In the genomic region with DNA sequence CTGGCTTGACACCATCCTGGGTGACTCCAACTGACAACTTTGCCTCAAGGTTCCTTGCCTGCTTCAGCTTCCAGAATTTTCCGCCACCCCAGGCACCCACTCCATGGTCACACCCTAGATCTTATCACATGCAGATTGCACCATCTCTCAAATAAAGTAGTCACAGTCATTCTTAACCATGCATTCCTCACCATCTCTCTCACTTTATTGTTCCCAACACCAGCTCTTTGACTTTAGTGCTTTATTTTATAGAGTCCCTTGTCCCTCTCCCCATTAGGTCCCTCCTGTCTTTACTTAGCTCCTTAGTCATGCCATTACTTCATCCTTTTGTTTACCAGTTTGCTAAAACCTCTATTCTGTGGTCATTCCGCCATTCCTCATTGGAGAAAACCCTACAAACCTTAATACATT, we compare ENCODE assay signal across 24 cellular contexts.
DNase-seq lines count a peak whose midpoint lies in the region; ATAC-seq and TF ChIP-seq lines count a peak whose summit lies in the region.
"Had no signal": no experiment of that assay in that cellular context is flagged by ENCODE, and none has a peak within 500 bp of the region (broad histone marks: within the 10 kb centered on the region; RNA-seq: fewer than 3 reads in every experiment).

No MANE protein-coding gene starts in this region.

- H3K4me3 ChIP-seq in PC-3 (ENCODE audit: low read length) (peak overlapping the region; percentile 42; the same call in 1 of the 2 replicates), fibroblast of mammary gland (ENCODE audit: control insufficient read depth, low read depth, low read length) (no peak overlapping the region), trophoblast cell (ENCODE audit: low read depth, low read length) (no peak overlapping the region)
- H3K4me3 ChIP-seq: adrenal gland, BLaER1, gastrocnemius medialis, MG63, skin epidermis had no signal

- WGBS in trophoblast cell (ENCODE audit: extremely low coverage, insufficient coverage, insufficient read length): no CpG with 5 or more reads among the region's 2 CpGs

- intact Hi-C loops in PC-3 (cut with micrococcal nuclease): loop anchor here (1.0 to 2.0 kb wide), 6 partner anchors 42 to 352 kb away; a partner anchor contains a TSS

- no TSS peak for BruUV-seq in PC-3 (replicated peaks; lab: Mats Ljungman, UMichigan)

- DNase-seq in EH (ENCODE audit: low read depth): peak; percentile 89
- DNase-seq in PC-3: peak; percentile 89
- peak; percentile 39 for DNase-seq in fibroblast of mammary gland (ENCODE audit: low read depth)
- DNase-seq in trophoblast cell: peak; percentile 13 to 43
- DNase-seq in DMS53 (lab: John Stamatoyannopoulos, UW): no peak
- no peak for DNase-seq in NCI-H2227 (lab: John Stamatoyannopoulos, UW; ENCODE audit: unreplicated experiment)
- DNase-seq in stimulated activated naive CD8-positive, alpha-beta T cell treated with anti-CD3 and anti-CD28 coated beads, Interleukin-15, Interleukin-2, amounts not matched to agents 100 U/mL and 50 U/mL, for 24 hours: no peak
- DNase-seq in 8988T: no peak
- DNase-seq: adrenal gland; DMS 273 treated with DMSO at 0.1 percent for 48 hours; effector memory CD8-positive, alpha-beta T cell; gastrocnemius medialis; natural killer cell; NCI-H187 treated with DMSO at 0.1 percent for 48 hours; NCI-H446 treated with DMSO at 0.1 percent for 48 hours; posterior cingulate gyrus; SHP77 treated with DMSO at 0.1 percent for 48 hours; stimulated activated CD4-positive, alpha-beta T cell treated with anti-CD3 and anti-CD28 coated beads, Interleukin-4, amount 100 ng/mL, for 4 hours; stimulated activated CD8-positive, alpha-beta memory T cell treated with anti-CD3 and anti-CD28 coated beads, Interleukin-4, amount 100 ng/mL, for 48 hours; T-helper 2 cell had no signal

- peak overlapping the region; percentile 74 for H2AK5ac ChIP-seq in trophoblast cell (ENCODE audit: low read length)

- H3F3A ChIP-seq in PC-3 (ENCODE audit: low read length, unreplicated experiment): peaks cover 16% of the 10 kb centered on the region

- no peaks in the 10 kb centered on the region for H3K27me3 ChIP-seq in PC-3 (ENCODE audit: low read length)
- no peaks in the 10 kb centered on the region for H3K27me3 ChIP-seq in trophoblast cell (ENCODE audit: insufficient read depth, low read length)
- H3K27me3 ChIP-seq: adrenal gland, BLaER1, gastrocnemius medialis, MG63 had no signal

- H3K18ac ChIP-seq in trophoblast cell (ENCODE audit: low read length): no peak overlapping the region

- 0 out of 2 replicates have a peak overlapping the region, but pooled peaks have one; percentile 27 for H2AFZ ChIP-seq in PC-3 (ENCODE audit: low read length)
- H2AFZ ChIP-seq in trophoblast cell (ENCODE audit: insufficient read depth, low read length, poor library complexity): no peak overlapping the region

- H3K14ac ChIP-seq in trophoblast cell (ENCODE audit: low read length): no peak overlapping the region

- peak; percentile 73 for ATAC-seq in PC-3
- no peak for ATAC-seq in stimulated activated naive CD8-positive, alpha-beta T cell treated with anti-CD3 and anti-CD28 coated beads, Interleukin-15, Interleukin-2, amounts not matched to agents 100 U/mL and 50 U/mL, for 24 hours
- ATAC-seq: activated CD4-positive, CD25-positive, alpha-beta regulatory T cell treated with anti-CD3 and anti-CD28 coated beads, Interleukin-2, amount 50 U/mL, for 24 hours; effector memory CD8-positive, alpha-beta T cell; gastrocnemius medialis; natural killer cell had no signal

- H4K20me1 ChIP-seq in PC-3 (ENCODE audit: low read length): no peaks in the 10 kb centered on the region
- H4K20me1 ChIP-seq: BLaER1 had no signal

- H3K9me3 ChIP-seq in PC-3 (ENCODE audit: low read length) (no peaks in the 10 kb centered on the region), trophoblast cell (ENCODE audit: insufficient read depth, low read depth, low read length) (no peaks in the 10 kb centered on the region)
- H3K9me3 ChIP-seq: adrenal gland, BLaER1, gastrocnemius medialis had no signal

- no peak overlapping the region for H2BK12ac ChIP-seq in trophoblast cell (ENCODE audit: low read length)

- H3K79me2 ChIP-seq in PC-3 (ENCODE audit: low read length) (no peaks in the 10 kb centered on the region), trophoblast cell (ENCODE audit: control insufficient read depth, insufficient read depth, low read length, poor library complexity) (no peaks in the 10 kb centered on the region)

- H4K12ac ChIP-seq in trophoblast cell (ENCODE audit: low read depth, low read length): no peak overlapping the region

- no peaks in the 10 kb centered on the region for H3K36me3 ChIP-seq in PC-3 (ENCODE audit: low read depth, low read length)
- H3K36me3 ChIP-seq in trophoblast cell (ENCODE audit: control insufficient read depth in 1 of 2, insufficient read depth in 2 of 2, low read length in 2 of 2): no peaks in the 10 kb centered on the region
- H3K36me3 ChIP-seq: adrenal gland, BLaER1, gastrocnemius medialis, MG63 had no signal

- peak overlapping the region; percentile 100 for H3K27ac ChIP-seq in PC-3 (ENCODE audit: low read length)
- no peak overlapping the region for H3K27ac ChIP-seq in trophoblast cell (ENCODE audit: low read depth, low read length)
- H3K27ac ChIP-seq: adrenal gland, BLaER1, gastrocnemius medialis, skin epidermis had no signal

- no peaks in the 10 kb centered on the region for H3K79me1 ChIP-seq in trophoblast cell (ENCODE audit: low read length)

- H3K4me2 ChIP-seq in PC-3 (ENCODE audit: low read length) (peak overlapping the region; percentile 80), trophoblast cell (ENCODE audit: low read length) (no peak overlapping the region)
- H3K4me2 ChIP-seq: BLaER1 had no signal

- no peak overlapping the region for H3K23ac ChIP-seq in trophoblast cell (ENCODE audit: low read length)

- H4K8ac ChIP-seq in trophoblast cell (ENCODE audit: low read depth, low read length): peak overlapping the region; percentile 60

- peak overlapping the region; percentile 90 for H3K9ac ChIP-seq in PC-3 (ENCODE audit: low read length)
- no peak overlapping the region for H3K9ac ChIP-seq in trophoblast cell (ENCODE audit: low read length)
- H3K9ac ChIP-seq: BLaER1 had no signal

- CTCF ChIA-PET in PC-3 (lab: Charles Lee): interaction anchor here (0.5 to 0.6 kb wide), 2 partner anchors 14 to 325 kb away, joined by 3 to 5 read pairs; no protein-coding TSS in a partner anchor

- no peak overlapping the region for H4K91ac ChIP-seq in trophoblast cell (ENCODE audit: low read depth, low read length)

- TF ChIP-seq CTCF in PC-3 (conservative IDR thresholded peaks at IDR 0.05; ENCODE audit: low read depth, low read length) (no peak), fibroblast of mammary gland (conservative IDR thresholded peaks at IDR 0.05; ENCODE audit: control insufficient read depth, insufficient read depth, low read depth, low read length) (no peak)

- H3K4me1 ChIP-seq in PC-3 (ENCODE audit: insufficient read depth, low read length) (peaks cover 43% of the 10 kb centered on the region), trophoblast cell (ENCODE audit: control insufficient read depth in 1 of 2, insufficient read depth in 2 of 2, low read length in 2 of 2) (peaks cover 0 to 2% of the 10 kb centered on the region in 2 experiments)
- H3K4me1 ChIP-seq: adrenal gland, BLaER1, gastrocnemius medialis had no signal

- POLR2A ChIA-PET in PC-3 (lab: Charles Lee; ENCODE audit: unreplicated experiment): interaction anchor here (0.5 to 1.2 kb wide), 4 partner anchors 10 to 352 kb away, joined by 3 to 11 read pairs (median 6); a partner anchor contains a TSS

- H3K9me2 ChIP-seq in PC-3 (replicated peaks; ENCODE audit: low read length): no peaks in the 10 kb centered on the region

- no peak overlapping the region for H2BK120ac ChIP-seq in trophoblast cell (ENCODE audit: insufficient read depth, low read length, poor library complexity)

- no peak overlapping the region for H3K4ac ChIP-seq in trophoblast cell (ENCODE audit: low read depth, low read length)

- no peak overlapping the region for H2BK5ac ChIP-seq in trophoblast cell (ENCODE audit: low read depth, low read length, poor library complexity)

Comparison
In these comparisons a context has a peak if more than half of its experiments do, and no peak if none do; other contexts are left out.
1. DNase-seq: peak in EH (single experiment), PC-3 (single experiment), fibroblast of mammary gland (single experiment) and trophoblast cell (2 of 2); none in DMS53 (single experiment), NCI-H2227 (single experiment), stimulated activated naive CD8-positive, alpha-beta T cell treated with anti-CD3 and anti-CD28 coated beads, Interleukin-15, Interleukin-2, amounts not matched to agents 100 U/mL and 50 U/mL, for 24 hours (single experiment) and 8988T (single experiment).